Comparison of ENCODE assay signal across 8 cellular contexts in genomic region chr12:75784591-75784990, GRCh38.
DNase-seq lines count a peak whose midpoint lies in the region; ATAC-seq and TF ChIP-seq lines count a peak whose summit lies in the region.

No MANE protein-coding gene starts in this region.

- ATAC-seq in heart right ventricle: peak in 4 of 8 donors; percentile 39 to 76 (median 60)
- no peak for ATAC-seq in aorta (ENCODE audit: low FRiP score)
- ATAC-seq in GM21576 (IDR thresholded peaks at IDR 0.05; ENCODE audit: unreplicated experiment): no peak

- H3K27ac ChIP-seq in heart right ventricle: peak overlapping the region in 4 of 10 donors; percentile 15 to 61 (median 50)
- H3K27ac ChIP-seq in right atrium auricular region: no peak overlapping the region
- peak overlapping the region; percentile 56 to 98 for H3K27ac ChIP-seq in aorta (ENCODE audit: low read depth in 1 of 2, low read length in 2 of 2)

- H3K36me3 ChIP-seq in heart right ventricle (no peaks in the 10 kb centered on the region), right atrium auricular region (no peaks in the 10 kb centered on the region), aorta (ENCODE audit: control insufficient read depth in 1 of 2, insufficient read depth in 2 of 2, low read length in 1 of 2) (no peaks in the 10 kb centered on the region)

- H3K9me3 ChIP-seq in heart right ventricle: no peaks in the 10 kb centered on the region
- H3K9me3 ChIP-seq in right atrium auricular region: no peaks in the 10 kb centered on the region
- H3K9me3 ChIP-seq in aorta (ENCODE audit: control insufficient read depth, low read length): no peaks in the 10 kb centered on the region

- intact Hi-C loops in heart right ventricle (cut with DNase I): no loop called here
- intact Hi-C loops in aorta (cut with DNase I): loop anchor here in 1 of 2 donors (10.0 kb wide), 1 partner anchor 250 kb away; the partner anchor contains the start of gene PHLDA1

- TF ChIP-seq CTCF in heart right ventricle (IDR thresholded peaks at IDR 0.05) (no peak), right atrium auricular region (IDR thresholded peaks at IDR 0.05) (no peak)

- H3K27me3 ChIP-seq in heart right ventricle (no peaks in the 10 kb centered on the region), right atrium auricular region (no peaks in the 10 kb centered on the region), aorta (ENCODE audit: control insufficient read depth in 1 of 2, insufficient read depth in 2 of 2, low read length in 1 of 2) (no peaks in the 10 kb centered on the region)

- no peak overlapping the region for H3K4me3 ChIP-seq in heart right ventricle
- H3K4me3 ChIP-seq in right atrium auricular region: no peak overlapping the region
- H3K4me3 ChIP-seq in aorta (ENCODE audit: low read length in 2 of 2): no peak overlapping the region

- 72 to 77% methylated on average over 2 of the region's 2 CpGs for WGBS in heart right ventricle, 2 donors
- 39 to 42% methylated on average over 2 of the region's 2 CpGs for WGBS in aorta, 2 donors

- H3K4me1 ChIP-seq in heart right ventricle (peaks cover 0 to 53% (median 26%) of the 10 kb centered on the region in 9 donors), right atrium auricular region (peaks cover 0 to 27% of the 10 kb centered on the region in 2 donors), aorta (ENCODE audit: control insufficient read depth in 1 of 2, insufficient read depth in 2 of 2, low read length in 2 of 2) (peaks cover 5 to 7% of the 10 kb centered on the region in 2 donors)

- DNase-seq in heart right ventricle: peak; percentile 22 to 38
- no peak for DNase-seq in right atrium auricular region (ENCODE audit: low spot score)
- peak; percentile 90 for DNase-seq in RPMI7951 (ENCODE audit: low read depth)
- peak; percentile 29 for DNase-seq in globus pallidus (ENCODE audit: low spot score)
- no peak for DNase-seq in aorta
- DNase-seq in activated naive CD4-positive, alpha-beta T cell treated with anti-CD3 and anti-CD28 coated beads, Interleukin-2, amount 50 U/mL, for 16 hours: no peak
- no peak for DNase-seq in NCI-H526 (lab: John Stamatoyannopoulos, UW)

Comparison
In these comparisons a context has a peak if more than half of its experiments do, and no peak if none do; other contexts are left out.
1. DNase-seq: peak in heart right ventricle (2 of 2), RPMI7951 (single experiment) and globus pallidus (single experiment); none in right atrium auricular region (single experiment), aorta (0 of 2), activated naive CD4-positive, alpha-beta T cell treated with anti-CD3 and anti-CD28 coated beads, Interleukin-2, amount 50 U/mL, for 16 hours (single experiment) and NCI-H526 (0 of 2).
2. H3K27ac ChIP-seq: peak in aorta (2 of 2); none in right atrium auricular region (0 of 2).